Comparison of ENCODE assay signal across 4 cellular contexts in the genomic region with DNA sequence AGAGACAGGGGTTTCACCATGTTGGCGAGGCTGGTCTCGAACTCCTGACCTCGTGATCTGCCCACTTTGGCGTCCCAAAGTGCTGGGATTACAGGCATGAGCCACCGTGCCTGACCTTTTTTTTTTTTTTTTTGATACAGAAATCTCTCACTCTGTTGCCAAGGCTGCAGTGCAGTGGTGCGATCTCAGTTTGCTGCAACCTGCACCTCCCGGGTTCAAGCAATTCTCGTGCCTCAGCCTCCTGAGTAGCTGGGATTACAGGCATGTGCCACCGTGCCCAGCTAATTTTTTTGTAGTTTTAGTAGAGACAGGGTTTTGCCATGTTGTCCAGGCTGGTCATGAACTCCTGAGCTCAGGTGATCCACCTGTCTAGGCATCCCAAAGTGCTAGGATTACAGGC. TPM values are rescaled to one million over a fixed set of nuclear protein-coding genes. Genes with fewer than 3 reads are reported as not detected.
"Had no signal": no experiment of that assay in that cellular context is flagged by ENCODE, and none has a peak within 500 bp of the region (broad histone marks: within the 10 kb centered on the region; RNA-seq: fewer than 3 reads in every experiment).

No MANE protein-coding gene starts in this region.

RNA-seq across cellular contexts. Expression of gene SUSD3, which starts 59.0 kb away (rescaled TPM):
- total RNA-seq: dermis blood vessel endothelial cell, glomerular endothelial cell, myocyte, osteocyte had no signal
